21 cellular contexts compared by ENCODE assay signal in genomic region chr13:106354961-106355360, GRCh38.
"Had no signal": no experiment of that assay in that cellular context is flagged by ENCODE, and none has a peak within 500 bp of the region (broad histone marks: within the 10 kb centered on the region; RNA-seq: fewer than 3 reads in every experiment).

No MANE protein-coding gene starts in this region.

- H3K9me3 ChIP-seq: left ventricle myocardium inferior, prostate gland, right atrium auricular region, thoracic aorta, upper lobe of right lung had no signal

- H3K4me3 Mint-ChIP-seq: activated naive CD4-positive, alpha-beta T cell treated with anti-CD3 and anti-CD28 coated beads, Interleukin-2, amount 50 U/mL, for 24 hours; brain; mesothelial cell of epicardium; natural killer cell had no signal

- H3K27ac Mint-ChIP-seq: activated naive CD4-positive, alpha-beta T cell treated with anti-CD3 and anti-CD28 coated beads, Interleukin-2, amount 50 U/mL, for 24 hours; mesothelial cell of epicardium; natural killer cell had no signal

- H3K27me3 ChIP-seq: right atrium auricular region, upper lobe of right lung had no signal

- H3K27me3 Mint-ChIP-seq: brain had no signal

- ATAC-seq: natural killer cell, upper lobe of right lung had no signal

- H3K4me1 Mint-ChIP-seq: activated naive CD4-positive, alpha-beta T cell treated with anti-CD3 and anti-CD28 coated beads, Interleukin-2, amount 50 U/mL, for 24 hours; natural killer cell had no signal

- DNase-seq: activated CD4-positive, CD25-positive, alpha-beta regulatory T cell treated with anti-CD3 and anti-CD28 coated beads, Interleukin-2, amount 50 U/mL, for 72 hours; activated gamma-delta T cell treated with Interleukin-2 at 50 U/mL for 16 hours; activated T-cell treated with anti-CD3 and anti-CD28 coated beads, Interleukin-2, amount 50 U/mL, for 1 hour; aorta; caudate nucleus; dermis blood vessel endothelial cell; effector CD8-positive, alpha-beta T cell; erythroblast; foreskin fibroblast; left ventricle myocardium inferior; natural killer cell; stimulated activated CD4-positive, alpha-beta T cell treated with anti-CD3 and anti-CD28 coated beads, Interleukin-4, amount 100 ng/mL, for 24 hours; stimulated activated naive CD4-positive, alpha-beta T cell treated with Interleukin-2 at 50 U/mL for 16 hours; upper lobe of right lung; WERI-Rb-1 had no signal

- H3K4me3 ChIP-seq: left ventricle myocardium inferior, prostate gland, right atrium auricular region, thoracic aorta, upper lobe of right lung had no signal

- H3K36me3 ChIP-seq: left ventricle myocardium inferior, prostate gland, right atrium auricular region, thoracic aorta, upper lobe of right lung, WERI-Rb-1 had no signal

- H3K27ac ChIP-seq: left ventricle myocardium inferior, prostate gland, right atrium auricular region, thoracic aorta, upper lobe of right lung, WERI-Rb-1 had no signal

- H3K4me1 ChIP-seq: left ventricle myocardium inferior, prostate gland, right atrium auricular region, upper lobe of right lung had no signal

- H3K36me3 Mint-ChIP-seq: activated naive CD4-positive, alpha-beta T cell treated with anti-CD3 and anti-CD28 coated beads, Interleukin-2, amount 50 U/mL, for 24 hours; brain; mesothelial cell of epicardium; natural killer cell had no signal

- H3K9me3 Mint-ChIP-seq: activated naive CD4-positive, alpha-beta T cell treated with anti-CD3 and anti-CD28 coated beads, Interleukin-2, amount 50 U/mL, for 24 hours had no signal
